15 cellular contexts compared by ENCODE assay signal in the genomic region with DNA sequence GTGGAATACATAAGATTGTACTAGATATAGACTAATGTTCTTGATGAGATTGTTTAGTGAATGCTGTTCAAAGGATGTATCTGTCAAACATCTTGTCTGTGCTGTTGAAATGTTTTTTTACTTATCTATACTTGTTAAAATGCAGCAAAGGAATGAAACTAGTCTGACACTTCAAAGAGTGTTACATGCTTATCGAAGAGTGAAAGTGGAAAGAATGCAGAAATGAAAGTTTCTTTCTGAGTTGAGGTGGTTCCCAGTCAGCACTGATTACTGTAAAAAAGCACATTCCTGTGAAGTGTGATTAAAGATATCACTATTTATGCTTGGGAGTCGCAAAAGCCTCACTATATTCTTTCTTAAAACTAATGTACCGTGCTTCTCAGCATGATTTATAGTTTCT.
DNase-seq lines count a peak whose midpoint lies in the region; ATAC-seq, FAIRE-seq and TF ChIP-seq lines count a peak whose summit lies in the region.
"Had no signal": no experiment of that assay in that cellular context is flagged by ENCODE, and none has a peak within 500 bp of the region (broad histone marks: within the 10 kb centered on the region; RNA-seq: fewer than 3 reads in every experiment).

No MANE protein-coding gene starts in this region.

- no peak for DNase-seq in keratinocyte (ENCODE audit: low read depth, low spot score)
- DNase-seq in MG63 = no peak
- no peak for DNase-seq in hypothalamus (lab: John Stamatoyannopoulos, UW)
- DNase-seq in lower lobe of right lung = no peak
- no peak for DNase-seq in NCI-H2196 treated with DMSO at 0.1 percent for 48 hours (lab: John Stamatoyannopoulos, UW; ENCODE audit: unreplicated experiment)
- DNase-seq: activated CD8-positive, alpha-beta memory T cell treated with anti-CD3 and anti-CD28 coated beads, Interleukin-2, amount 50 U/mL, for 48 hours; caudate nucleus; CD8-positive, alpha-beta T cell; left colon; NCI-H1048; uterus had no signal

- H3K4me3 ChIP-seq in keratinocyte (ENCODE audit: control insufficient read depth in 2 of 3, extremely low read depth in 1 of 3, insufficient read depth in 2 of 3, low read depth in 1 of 3, low read length in 3 of 3) (no peak overlapping the region), MG63 (no peak overlapping the region), lower lobe of right lung (no peak overlapping the region)
- H3K4me3 ChIP-seq: uterus had no signal

- no peak overlapping the region for H3K4me2 ChIP-seq in keratinocyte (ENCODE audit: control insufficient read depth, extremely low read depth, insufficient read depth, low read depth, low read length)

- H3K36me3 ChIP-seq in keratinocyte (ENCODE audit: control insufficient read depth in 2 of 2, extremely low read depth in 1 of 2, insufficient read depth in 2 of 2, low read length in 2 of 2) (no peaks in the 10 kb centered on the region), MG63 (no peaks in the 10 kb centered on the region), lower lobe of right lung (no peaks in the 10 kb centered on the region)
- H3K36me3 ChIP-seq: uterus had no signal

- TF ChIP-seq CTCF in keratinocyte (optimal IDR thresholded peaks at IDR 0.05 in 1 of 3, IDR thresholded peaks at IDR 0.05 in 1 of 3, conservative IDR thresholded peaks at IDR 0.05 in 1 of 3; ENCODE audit: extremely low read depth in 1 of 3, insufficient read depth in 2 of 3, low read length in 3 of 3) (no peak), lower lobe of right lung (IDR thresholded peaks at IDR 0.05) (no peak)

- no peaks in the 10 kb centered on the region for H3K9me1 ChIP-seq in keratinocyte (ENCODE audit: control insufficient read depth, extremely low read depth, insufficient read depth, low read length)

- no peak overlapping the region for H3K9ac ChIP-seq in keratinocyte (ENCODE audit: control insufficient read depth, extremely low read depth, insufficient read depth, low read length)

- ATAC-seq in GM18861 (IDR thresholded peaks at IDR 0.05; ENCODE audit: unreplicated experiment) (peak; percentile 58), GM21619 (IDR thresholded peaks at IDR 0.05; ENCODE audit: unreplicated experiment) (peak; percentile 81), HG03159 (IDR thresholded peaks at IDR 0.05; ENCODE audit: unreplicated experiment) (peak; percentile 79), lower lobe of right lung (no peak)
- ATAC-seq: CD8-positive, alpha-beta T cell; left colon had no signal

- H3K9me3 ChIP-seq in keratinocyte (ENCODE audit: control insufficient read depth, low read depth, low read length) = no peaks in the 10 kb centered on the region
- no peaks in the 10 kb centered on the region for H3K9me3 ChIP-seq in MG63
- H3K9me3 ChIP-seq in lower lobe of right lung = no peaks in the 10 kb centered on the region
- H3K9me3 ChIP-seq: uterus had no signal

- intact Hi-C loops in lower lobe of right lung (cut with DNase I) = no loop called here

- no peak for FAIRE-seq in keratinocyte (lab: Jason Lieb, UNC)

- H3K4me1 ChIP-seq in keratinocyte (ENCODE audit: control insufficient read depth, extremely low read depth, insufficient read depth, low read length) (no peaks in the 10 kb centered on the region), lower lobe of right lung (no peaks in the 10 kb centered on the region)
- H3K4me1 ChIP-seq: uterus had no signal

- H3K27me3 ChIP-seq in keratinocyte (ENCODE audit: control insufficient read depth, extremely low read depth, insufficient read depth, low read length) = no peaks in the 10 kb centered on the region
- no peaks in the 10 kb centered on the region for H3K27me3 ChIP-seq in MG63
- no peaks in the 10 kb centered on the region for H3K27me3 ChIP-seq in lower lobe of right lung (ENCODE audit: low read depth)
- H3K27me3 ChIP-seq: uterus had no signal

- no peaks in the 10 kb centered on the region for H4K20me1 ChIP-seq in keratinocyte (ENCODE audit: control insufficient read depth, extremely low read depth, insufficient read depth, low read length)

- no peaks in the 10 kb centered on the region for H3K79me2 ChIP-seq in keratinocyte (ENCODE audit: control insufficient read depth, insufficient read depth, low read length)

- no peak overlapping the region for H3K27ac ChIP-seq in keratinocyte (ENCODE audit: control insufficient read depth, insufficient read depth, low read length)
- H3K27ac ChIP-seq in lower lobe of right lung = no peak overlapping the region
- H3K27ac ChIP-seq: HL-60, uterus had no signal

- dilution Hi-C loops in keratinocyte (cut with MboI; ENCODE audit: extremely low pct_ligation_motif_present, low sequenced_read_pairs) = no loop called here

- peak overlapping the region; percentile 21 for H2AFZ ChIP-seq in keratinocyte (ENCODE audit: control insufficient read depth, low read length)

Comparison
In these comparisons a context has a peak if more than half of its experiments do, and no peak if none do; other contexts are left out.
1. ATAC-seq: peak in GM18861 (single experiment), GM21619 (single experiment) and HG03159 (single experiment); none in lower lobe of right lung (0 of 2).